In genomic region chr13:32047088-32047487, GRCh38 we compare ENCODE assay signal across 18 cellular contexts. TPM values are rescaled to one million over a fixed set of nuclear protein-coding genes. Genes with fewer than 3 reads are reported as not detected.
DNase-seq lines count a peak whose midpoint lies in the region; TF ChIP-seq lines count a peak whose summit lies in the region.
"Had no signal": no experiment of that assay in that cellular context is flagged by ENCODE, and none has a peak within 500 bp of the region (broad histone marks: within the 10 kb centered on the region; RNA-seq: fewer than 3 reads in every experiment).

No MANE protein-coding gene starts in this region.

- no peaks in the 10 kb centered on the region for H4K20me1 ChIP-seq in OCI-LY7 (ENCODE audit: insufficient read depth, low read length)

- intact Hi-C loops in CD14-positive monocyte (cut with micrococcal nuclease) (no loop called here), OCI-LY7 (cut with micrococcal nuclease; ENCODE audit: unreplicated experiment) (loop anchor here (10.0 kb wide), 1 partner anchor 378 kb away; the partner anchor contains the start of gene N4BP2L1)

- H3K27me3 Mint-ChIP-seq in CD14-positive monocyte (ENCODE audit: low read depth in 3 of 3) (peaks cover 0 to 3% (median 0%) of the 10 kb centered on the region in 3 donors), endodermal cell (ENCODE audit: insufficient read depth) (no peaks in the 10 kb centered on the region)
- H3K27me3 Mint-ChIP-seq: activated CD4-positive, alpha-beta memory T cell treated with anti-CD3 and anti-CD28 coated beads for 36 hours; CD4-positive, alpha-beta T cell had no signal

- peak overlapping the region; percentile 95 for H2AFZ ChIP-seq in OCI-LY7 (ENCODE audit: low read length)

- H3K9me3 ChIP-seq in OCI-LY7 (ENCODE audit: low read length), result no peaks in the 10 kb centered on the region
- no peaks in the 10 kb centered on the region for H3K9me3 ChIP-seq in endodermal cell (ENCODE audit: control insufficient read depth, low read length)
- H3K9me3 ChIP-seq: pancreas, SJCRH30, thoracic aorta had no signal

- H3K27ac Mint-ChIP-seq in CD14-positive monocyte (peak overlapping the region; percentile 25 to 92 (median 86)), endodermal cell (no peak overlapping the region)

- peaks cover 16 to 24% of the 10 kb centered on the region in 2 donors for H3K36me3 Mint-ChIP-seq in CD14-positive monocyte
- peaks cover 6% of the 10 kb centered on the region for H3K36me3 Mint-ChIP-seq in endodermal cell (ENCODE audit: low read depth)

- POLR2A ChIA-PET in OCI-LY7 (lab: Charles Lee) (interaction anchor here (0.6 to 1.9 kb wide), 8 partner anchors 9 to 536 kb away, joined by 3 to 8 read pairs (median 4); no protein-coding TSS in a partner anchor), RWPE1 (lab: Yijun Ruan, JAX; ENCODE audit: low non-redundant PET) (no interaction called here)

- H3K4me3 ChIP-seq in OCI-LY7 (ENCODE audit: low read depth, low read length, poor library complexity, severe bottlenecking), result no peak overlapping the region
- H3K4me3 ChIP-seq in endodermal cell (ENCODE audit: low read length), result no peak overlapping the region
- H3K4me3 ChIP-seq: GM23248, pancreas, SJCRH30, thoracic aorta had no signal

- H3K27ac ChIP-seq in OCI-LY7 (ENCODE audit: low read depth, low read length, poor library complexity, severe bottlenecking) (peak overlapping the region; percentile 61), RWPE1 (no peak overlapping the region), endodermal cell (ENCODE audit: low read depth, low read length) (no peak overlapping the region)
- H3K27ac ChIP-seq: SJCRH30, thoracic aorta had no signal

- H3K9me3 Mint-ChIP-seq in CD14-positive monocyte, result peaks cover 0 to 4% (median 0%) of the 10 kb centered on the region in 7 donors
- no peaks in the 10 kb centered on the region for H3K9me3 Mint-ChIP-seq in endodermal cell
- H3K9me3 Mint-ChIP-seq: activated CD4-positive, alpha-beta memory T cell treated with anti-CD3 and anti-CD28 coated beads for 36 hours; activated T-cell treated with anti-CD3 and anti-CD28 coated beads, Interleukin-2, amount 50 U/mL, for 4 hours had no signal

- TF ChIP-seq CTCF in CD14-positive monocyte (IDR thresholded peaks at IDR 0.05) (no peak), OCI-LY7 (conservative IDR thresholded peaks at IDR 0.05; ENCODE audit: low read length) (no peak), RWPE1 (conservative IDR thresholded peaks at IDR 0.05; ENCODE audit: low read depth) (no peak), endodermal cell (conservative IDR thresholded peaks at IDR 0.05) (no peak)

- no peaks in the 10 kb centered on the region for H3K27me3 ChIP-seq in endodermal cell (ENCODE audit: control insufficient read depth, insufficient read depth, low read length, poor library complexity, severe bottlenecking)
- H3K27me3 ChIP-seq: pancreas, SJCRH30 had no signal

- no TSS peak for BruUV-seq in OCI-LY7 (replicated peaks; lab: Mats Ljungman, UMichigan)

- H3K9ac ChIP-seq in endodermal cell (ENCODE audit: extremely low read depth, low read length, poor library complexity, severe bottlenecking), result no peak overlapping the region
- H3K9ac ChIP-seq: GM23248 had no signal

- CTCF ChIA-PET in OCI-LY7 (lab: Charles Lee; ENCODE audit: unreplicated experiment), result no interaction called here
- CTCF ChIA-PET in RWPE1 (lab: Yijun Ruan, JAX), result no interaction called here

- no peaks in the 10 kb centered on the region for H3K36me3 ChIP-seq in OCI-LY7 (ENCODE audit: insufficient read depth, low read length)
- H3K36me3 ChIP-seq in endodermal cell (ENCODE audit: control insufficient read depth, insufficient read depth, low read length), result no peaks in the 10 kb centered on the region
- H3K36me3 ChIP-seq: pancreas, SJCRH30, thoracic aorta had no signal

- no peak overlapping the region for H3K4me2 ChIP-seq in OCI-LY7 (ENCODE audit: low read length)

- H3K4me1 ChIP-seq in OCI-LY7 (ENCODE audit: insufficient read depth, low read length, poor library complexity, severe bottlenecking), result peaks cover 32% of the 10 kb centered on the region
- H3K4me1 ChIP-seq in endodermal cell (ENCODE audit: control insufficient read depth, insufficient read depth, low read length), result peaks cover 4% of the 10 kb centered on the region

- DNase-seq in DMS153 treated with DMSO at 0.1 percent for 48 hours (lab: John Stamatoyannopoulos, UW; ENCODE audit: unreplicated experiment) (peak; percentile 28), DMS153 (lab: John Stamatoyannopoulos, UW) (no peak), CD14-positive monocyte (ENCODE audit: low spot score) (no peak), OCI-LY7 (ENCODE audit: low spot score) (no peak), globus pallidus (ENCODE audit: low spot score) (peak; percentile 33), RWPE1 (ENCODE audit: low spot score) (no peak), SW480 (ENCODE audit: low spot score) (no peak), endodermal cell (no peak)
- DNase-seq: activated CD4-positive, alpha-beta memory T cell treated with anti-CD3 and anti-CD28 coated beads for 36 hours; activated T-cell treated with anti-CD3 and anti-CD28 coated beads, Interleukin-2, amount 50 U/mL, for 4 hours; CD4-positive, alpha-beta T cell; effector memory CD4-positive, alpha-beta T cell; SJCRH30; stimulated activated CD4-positive, alpha-beta T cell treated with anti-CD3 and anti-CD28 coated beads, Interleukin-4, amount 100 ng/mL, for 24 hours; stimulated activated CD8-positive, alpha-beta memory T cell treated with anti-CD3 and anti-CD28 coated beads, Interleukin-4, amount 100 ng/mL, for 48 hours had no signal

- H3K9me2 ChIP-seq in OCI-LY7 (ENCODE audit: insufficient read depth, low read length), result no peaks in the 10 kb centered on the region

- H3K4me1 Mint-ChIP-seq in CD14-positive monocyte (peaks cover 68% of the 10 kb centered on the region), endodermal cell (peaks cover 10% of the 10 kb centered on the region)

- H3K4me3 Mint-ChIP-seq in CD14-positive monocyte, result no peak overlapping the region
- H3K4me3 Mint-ChIP-seq in endodermal cell, result no peak overlapping the region
- H3K4me3 Mint-ChIP-seq: activated T-cell treated with anti-CD3 and anti-CD28 coated beads, Interleukin-2, amount 50 U/mL, for 4 hours had no signal

- no peaks in the 10 kb centered on the region for H3K79me2 ChIP-seq in OCI-LY7 (ENCODE audit: insufficient read depth, low read depth, low read length)

RNA-seq across cellular contexts. Expression of gene FRY, which starts 15.5 kb away (rescaled TPM):
- polyA plus RNA-seq in CD14-positive monocyte, result 1 to 10 TPM; 3.9 to 5.0 TPM
- total RNA-seq in OCI-LY7 (2014; rRNA removed; shearing (Covaris generic)), result 3.0 and 7.1 TPM in 2 replicates
- total RNA-seq in OCI-LY7 (2022) (6.2 and 7.0 TPM in 2 replicates), endodermal cell (10 to 100 TPM; 20.1 to 30.8 TPM)
- polyA plus RNA-seq in endodermal cell (2013, experiment 1 of 2), result 3.4 TPM
- 2.8 TPM for polyA plus RNA-seq in endodermal cell (2013, experiment 2 of 2)

Comparison
In these comparisons a context has a peak if more than half of its experiments do, and no peak if none do; other contexts are left out.
1. DNase-seq: peak in DMS153 treated with DMSO at 0.1 percent for 48 hours (single experiment) and globus pallidus (single experiment); none in DMS153 (single experiment), CD14-positive monocyte (single experiment), OCI-LY7 (single experiment), RWPE1 (single experiment), SW480 (single experiment) and endodermal cell (single experiment).